ENCODE assay signal across 1 cellular context in the genomic region with DNA sequence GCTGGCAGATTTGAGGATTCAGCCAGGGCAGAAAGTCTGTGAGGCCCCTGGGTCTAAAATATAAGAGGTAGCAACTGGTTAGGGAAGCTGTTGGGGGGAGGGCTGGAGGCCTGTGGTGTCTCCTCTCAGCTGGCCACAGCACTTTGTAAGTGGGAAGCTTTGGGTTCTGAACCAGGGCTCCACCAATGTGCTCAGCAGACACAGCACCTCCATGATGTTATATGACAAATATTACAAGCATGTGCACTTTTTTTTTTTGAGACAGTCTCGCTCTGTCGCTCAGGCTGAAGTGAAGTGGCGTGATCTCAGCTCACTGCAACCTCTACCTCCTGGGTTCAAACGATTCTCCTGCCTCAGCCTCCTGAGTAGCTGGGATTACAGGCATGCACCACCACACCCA.
TF ChIP-seq lines count a peak whose summit lies in the region.

No MANE protein-coding gene starts in this region.

TF ChIP-seq in IMR-90, 13 proteins besides CTCF, POLR2A, EP300 and RAD21 (continued from another document):
- TF ChIP-seq CHD1 (IDR thresholded peaks at IDR 0.05; ENCODE audit: low read depth, low read length) (no peak), NFE2L2 (IDR thresholded peaks at IDR 0.05; ENCODE audit: low read depth, low read length) (no peak), MXI1 (IDR thresholded peaks at IDR 0.05; ENCODE audit: borderline replicate concordance, low read depth, low read length) (no peak), SMC3 (IDR thresholded peaks at IDR 0.05; ENCODE audit: low read depth, low read length) (no peak), MAZ (IDR thresholded peaks at IDR 0.05; ENCODE audit: borderline replicate concordance, low read depth, low read length) (no peak), RCOR1 (IDR thresholded peaks at IDR 0.05; ENCODE audit: insufficient replicate concordance, low read length) (no peak), BHLHE40 (IDR thresholded peaks at IDR 0.05; ENCODE audit: low read depth, low read length) (no peak), FOS (IDR thresholded peaks at IDR 0.05; ENCODE audit: low read depth, low read length) (no peak)
- TF ChIP-seq, protein P1, sequence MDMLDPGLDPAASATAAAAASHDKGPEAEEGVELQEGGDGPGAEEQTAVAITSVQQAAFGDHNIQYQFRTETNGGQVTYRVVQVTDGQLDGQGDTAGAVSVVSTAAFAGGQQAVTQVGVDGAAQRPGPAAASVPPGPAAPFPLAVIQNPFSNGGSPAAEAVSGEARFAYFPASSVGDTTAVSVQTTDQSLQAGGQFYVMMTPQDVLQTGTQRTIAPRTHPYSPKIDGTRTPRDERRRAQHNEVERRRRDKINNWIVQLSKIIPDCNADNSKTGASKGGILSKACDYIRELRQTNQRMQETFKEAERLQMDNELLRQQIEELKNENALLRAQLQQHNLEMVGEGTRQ (IDR thresholded peaks at IDR 0.05; ENCODE audit: low read depth, low read length), result no peak
